ENCODE assay signal across 22 cellular contexts in the genomic region with DNA sequence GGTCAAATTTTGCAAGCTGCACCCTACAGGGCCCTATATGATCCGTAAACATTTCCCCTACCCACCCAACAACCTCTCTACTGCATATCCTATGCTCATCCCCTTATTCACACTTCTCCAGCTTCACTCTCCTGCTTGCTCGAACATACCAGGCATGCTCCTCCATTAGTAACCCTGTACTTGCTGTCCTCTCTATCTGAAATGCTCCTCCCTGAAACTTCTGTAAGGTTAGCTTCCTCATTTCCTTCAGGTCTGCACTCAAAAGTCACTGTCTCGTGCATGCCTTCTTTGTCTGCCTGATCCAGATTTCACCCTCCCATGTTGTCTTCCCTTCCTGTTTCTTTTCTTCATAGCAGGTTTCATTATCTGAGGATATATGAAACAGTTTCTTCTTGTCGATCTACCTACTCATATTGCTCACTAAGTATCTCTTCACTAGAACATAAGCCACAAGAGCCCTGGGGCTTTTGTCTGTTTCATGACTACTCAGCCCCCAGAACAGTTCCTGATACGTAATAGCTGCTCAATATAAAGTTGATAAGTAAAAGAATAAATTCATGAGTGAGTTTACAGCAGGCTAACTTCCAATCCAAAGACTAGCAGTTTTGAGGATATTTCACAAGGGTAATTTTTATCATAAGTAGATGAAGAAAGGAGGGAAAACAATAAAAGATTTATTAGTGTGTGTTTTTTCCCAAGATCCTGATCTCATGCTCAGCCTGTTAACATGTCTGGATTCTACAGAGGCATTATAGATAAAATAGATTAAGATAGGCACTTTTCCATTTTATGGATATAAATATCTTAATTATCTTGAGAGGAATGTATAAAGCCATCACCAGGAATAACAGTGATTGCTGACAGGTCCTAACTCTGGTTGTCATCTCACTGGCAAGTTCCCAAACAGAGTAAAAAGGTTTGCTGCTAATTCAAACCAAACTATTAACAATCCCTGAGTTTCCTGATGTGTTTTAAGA.
DNase-seq lines count a peak whose midpoint lies in the region; TF ChIP-seq lines count a peak whose summit lies in the region.
"Had no signal": no experiment of that assay in that cellular context is flagged by ENCODE, and none has a peak within 500 bp of the region (broad histone marks: within the 10 kb centered on the region; RNA-seq: fewer than 3 reads in every experiment).

No MANE protein-coding gene starts in this region.

- H3K27ac ChIP-seq in breast epithelium (no peak overlapping the region), epithelial cell of prostate (peak overlapping the region; percentile 29), tibial artery (no peak overlapping the region)
- H3K27ac ChIP-seq: 22Rv1, RWPE1 had no signal

- H3K36me3 ChIP-seq in breast epithelium, result no peaks in the 10 kb centered on the region
- no peaks in the 10 kb centered on the region for H3K36me3 ChIP-seq in tibial artery

- intact Hi-C loops in MCF 10A (cut with micrococcal nuclease), result no loop called here
- intact Hi-C loops in breast epithelium (cut with DNase I; ENCODE audit: low total_unique reads), result no loop called here
- intact Hi-C loops in tibial artery (cut with DNase I; ENCODE audit: low total_unique reads), result no loop called here

- DNase-seq in MCF 10A (ENCODE audit: unreplicated experiment) (peak; percentile 17), breast epithelium (ENCODE audit: low spot score in 2 of 2) (no peak), epithelial cell of prostate (ENCODE audit: low read depth, low spot score) (no peak), tibial artery (no peak)
- DNase-seq in T-helper 2 cell treated with Interferon-gamma antibody and Interleukin-4, amounts not matched to agents 5 μg/mL and 100 μg/mL, for 36 hours (ENCODE audit: low spot score), result no peak
- no peak for DNase-seq in activated CD4-positive, alpha-beta T cell treated with anti-CD3 and anti-CD28 coated beads, Interleukin-2, amount 50 U/mL, for 48 hours
- no peak for DNase-seq in stimulated activated CD8-positive, alpha-beta memory T cell treated with anti-CD3 and anti-CD28 coated beads, Interleukin-4, amount 100 ng/mL, for 48 hours
- DNase-seq: DMS 273 treated with DMSO at 0.1 percent for 48 hours, DND-41, GDM1, HCEC 1CT, NCI-H187 treated with DMSO at 0.1 percent for 48 hours, NCI-H226, NCI-H524, NCI-H82, SIG-M5, T-helper 17 cell had no signal

- peaks cover 8% of the 10 kb centered on the region for H3K4me1 Mint-ChIP-seq in MCF 10A (ENCODE audit: insufficient read depth, unreplicated experiment)
- H3K4me1 Mint-ChIP-seq in T-helper 2 cell treated with Interferon-gamma antibody and Interleukin-4, amounts not matched to agents 5 μg/mL and 100 μg/mL, for 36 hours (ENCODE audit: low read depth), result no peaks in the 10 kb centered on the region
- H3K4me1 Mint-ChIP-seq: T-helper 17 cell had no signal

- no peaks in the 10 kb centered on the region for H3K27me3 Mint-ChIP-seq in MCF 10A (ENCODE audit: insufficient read depth, unreplicated experiment)
- H3K27me3 Mint-ChIP-seq in T-helper 2 cell treated with Interferon-gamma antibody and Interleukin-4, amounts not matched to agents 5 μg/mL and 100 μg/mL, for 36 hours (ENCODE audit: low read depth), result no peaks in the 10 kb centered on the region
- H3K27me3 Mint-ChIP-seq: T-helper 17 cell had no signal

- POLR2A ChIA-PET in MCF 10A (lab: Yijun Ruan, JAX), result no interaction called here

- CTCF ChIA-PET in MCF 10A (lab: Yijun Ruan, JAX), result interaction anchor here (0.6 to 0.7 kb wide), 2 partner anchors 11 to 80 kb away, joined by 3 to 4 read pairs; no protein-coding TSS in a partner anchor

- no peaks in the 10 kb centered on the region for H3K9me3 ChIP-seq in breast epithelium
- H3K9me3 ChIP-seq in tibial artery, result no peaks in the 10 kb centered on the region

- no peak overlapping the region for H3K4me3 Mint-ChIP-seq in MCF 10A (ENCODE audit: unreplicated experiment)
- no peak overlapping the region for H3K4me3 Mint-ChIP-seq in T-helper 2 cell treated with Interferon-gamma antibody and Interleukin-4, amounts not matched to agents 5 μg/mL and 100 μg/mL, for 36 hours
- H3K4me3 Mint-ChIP-seq: GM23338, T-helper 17 cell had no signal

- TF ChIP-seq CTCF in MCF 10A (IDR thresholded peaks at IDR 0.05; ENCODE audit: unreplicated experiment) (no peak), breast epithelium (IDR thresholded peaks at IDR 0.05) (no peak), tibial artery (IDR thresholded peaks at IDR 0.05) (no peak)

- H3K9me3 Mint-ChIP-seq in MCF 10A (ENCODE audit: unreplicated experiment), result no peaks in the 10 kb centered on the region
- H3K9me3 Mint-ChIP-seq in T-helper 2 cell treated with Interferon-gamma antibody and Interleukin-4, amounts not matched to agents 5 μg/mL and 100 μg/mL, for 36 hours, result no peaks in the 10 kb centered on the region
- H3K9me3 Mint-ChIP-seq: GM23338 had no signal

- H3K36me3 Mint-ChIP-seq in MCF 10A (ENCODE audit: insufficient read depth, unreplicated experiment), result no peaks in the 10 kb centered on the region
- H3K36me3 Mint-ChIP-seq in T-helper 2 cell treated with Interferon-gamma antibody and Interleukin-4, amounts not matched to agents 5 μg/mL and 100 μg/mL, for 36 hours (ENCODE audit: low read depth), result no peaks in the 10 kb centered on the region

- H3K27ac Mint-ChIP-seq in MCF 10A (ENCODE audit: low read depth, unreplicated experiment), result no peak overlapping the region
- H3K27ac Mint-ChIP-seq in T-helper 2 cell treated with Interferon-gamma antibody and Interleukin-4, amounts not matched to agents 5 μg/mL and 100 μg/mL, for 36 hours, result no peak overlapping the region
- H3K27ac Mint-ChIP-seq: GM23338, T-helper 17 cell had no signal

- no peak for TF ChIP-seq POLR2A in breast epithelium (IDR thresholded peaks at IDR 0.05)

- H3K4me1 ChIP-seq in breast epithelium (no peaks in the 10 kb centered on the region), tibial artery (no peaks in the 10 kb centered on the region)

- BruUV-seq in MCF 10A (replicated peaks; lab: Mats Ljungman, UMichigan), result no TSS peak

- no peaks in the 10 kb centered on the region for H3K27me3 ChIP-seq in breast epithelium
- H3K27me3 ChIP-seq in tibial artery, result no peaks in the 10 kb centered on the region

- H3K4me3 ChIP-seq in breast epithelium (no peak overlapping the region), tibial artery (no peak overlapping the region)
- H3K4me3 ChIP-seq: GM23338, K562 had no signal

TF ChIP-seq in PFSK-1, 5 proteins besides CTCF, POLR2A, EP300 and RAD21:
- TF ChIP-seq, protein P1, sequence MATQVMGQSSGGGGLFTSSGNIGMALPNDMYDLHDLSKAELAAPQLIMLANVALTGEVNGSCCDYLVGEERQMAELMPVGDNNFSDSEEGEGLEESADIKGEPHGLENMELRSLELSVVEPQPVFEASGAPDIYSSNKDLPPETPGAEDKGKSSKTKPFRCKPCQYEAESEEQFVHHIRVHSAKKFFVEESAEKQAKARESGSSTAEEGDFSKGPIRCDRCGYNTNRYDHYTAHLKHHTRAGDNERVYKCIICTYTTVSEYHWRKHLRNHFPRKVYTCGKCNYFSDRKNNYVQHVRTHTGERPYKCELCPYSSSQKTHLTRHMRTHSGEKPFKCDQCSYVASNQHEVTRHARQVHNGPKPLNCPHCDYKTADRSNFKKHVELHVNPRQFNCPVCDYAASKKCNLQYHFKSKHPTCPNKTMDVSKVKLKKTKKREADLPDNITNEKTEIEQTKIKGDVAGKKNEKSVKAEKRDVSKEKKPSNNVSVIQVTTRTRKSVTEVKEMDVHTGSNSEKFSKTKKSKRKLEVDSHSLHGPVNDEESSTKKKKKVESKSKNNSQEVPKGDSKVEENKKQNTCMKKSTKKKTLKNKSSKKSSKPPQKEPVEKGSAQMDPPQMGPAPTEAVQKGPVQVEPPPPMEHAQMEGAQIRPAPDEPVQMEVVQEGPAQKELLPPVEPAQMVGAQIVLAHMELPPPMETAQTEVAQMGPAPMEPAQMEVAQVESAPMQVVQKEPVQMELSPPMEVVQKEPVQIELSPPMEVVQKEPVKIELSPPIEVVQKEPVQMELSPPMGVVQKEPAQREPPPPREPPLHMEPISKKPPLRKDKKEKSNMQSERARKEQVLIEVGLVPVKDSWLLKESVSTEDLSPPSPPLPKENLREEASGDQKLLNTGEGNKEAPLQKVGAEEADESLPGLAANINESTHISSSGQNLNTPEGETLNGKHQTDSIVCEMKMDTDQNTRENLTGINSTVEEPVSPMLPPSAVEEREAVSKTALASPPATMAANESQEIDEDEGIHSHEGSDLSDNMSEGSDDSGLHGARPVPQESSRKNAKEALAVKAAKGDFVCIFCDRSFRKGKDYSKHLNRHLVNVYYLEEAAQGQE (IDR thresholded peaks at IDR 0.05; ENCODE audit: insufficient read depth in 1 of 2, low read depth in 2 of 2, low read length in 2 of 2), result no peak
- TF ChIP-seq POLR2AphosphoS5 (IDR thresholded peaks at IDR 0.05; ENCODE audit: low read depth, low read length), result no peak
- TF ChIP-seq SIN3A (IDR thresholded peaks at IDR 0.05; ENCODE audit: borderline replicate concordance, insufficient read depth, low read length), result peak; percentile 30; the same call in 1 of the 2 replicates
